In the genomic region with DNA sequence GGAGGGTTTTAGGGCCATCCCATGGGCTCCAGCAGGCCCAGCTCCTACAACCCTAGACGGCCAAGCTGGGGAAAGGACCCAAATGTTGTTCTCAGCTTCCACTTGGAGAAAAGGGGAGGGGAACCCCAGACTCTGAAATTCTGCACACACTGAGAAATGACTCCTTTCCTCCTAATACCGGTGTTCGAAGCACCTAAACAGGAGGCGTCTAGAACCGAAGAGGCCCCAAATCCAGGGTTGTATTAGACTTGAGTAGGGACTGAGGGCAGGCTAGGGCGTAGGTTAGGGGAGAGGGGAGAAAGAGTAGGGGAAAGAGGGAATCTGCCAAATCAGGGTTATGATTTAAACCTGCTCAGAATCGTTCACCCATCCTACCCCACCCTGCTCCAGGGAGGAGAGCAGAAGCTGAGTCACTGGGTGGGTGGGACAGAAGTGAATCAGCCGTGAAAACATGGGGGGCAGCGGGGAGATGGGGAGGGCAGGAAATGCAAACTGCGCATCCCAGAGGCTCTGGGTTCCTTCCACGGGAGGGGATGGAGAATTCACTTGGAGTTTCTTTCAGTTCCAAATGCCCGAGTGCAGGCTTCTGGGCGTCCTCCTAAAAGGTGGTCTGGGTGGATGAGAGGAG, we compare ENCODE assay signal across 8 cellular contexts. TPM values are rescaled to one million over a fixed set of nuclear protein-coding genes. Genes with fewer than 3 reads are reported as not detected.
A peak's percentile ranks its signal among the peaks of the same experiment; 100 is the strongest.
DNase-seq lines count a peak whose midpoint lies in the region; ATAC-seq and TF ChIP-seq lines count a peak whose summit lies in the region.

No MANE protein-coding gene starts in this region.

- H3K27me3 Mint-ChIP-seq in activated CD4-positive, alpha-beta T cell treated with anti-CD3 and anti-CD28 coated beads, Interleukin-2, amount 10 ng/mL, durations not matched to agents 7 days and 5 days, result peaks cover 25% of the 10 kb centered on the region
- peaks cover 7% of the 10 kb centered on the region in 2 donors for H3K27me3 Mint-ChIP-seq in natural killer cell treated with Interleukin-12 subunit alpha and Interleukin-12 subunit beta and Interleukin-15 and Interleukin-18, amount 100 ng/mL, for 72 hours

- H3K27ac Mint-ChIP-seq in activated CD4-positive, alpha-beta T cell treated with anti-CD3 and anti-CD28 coated beads, Interleukin-2, amount 10 ng/mL, durations not matched to agents 7 days and 5 days, result peak overlapping the region; percentile 25
- peak overlapping the region in 1 of 2 donors; percentile 23 for H3K27ac Mint-ChIP-seq in natural killer cell treated with Interleukin-12 subunit alpha and Interleukin-12 subunit beta and Interleukin-15 and Interleukin-18, amount 100 ng/mL, for 72 hours

- no peaks in the 10 kb centered on the region for H3K36me3 Mint-ChIP-seq in activated CD4-positive, alpha-beta T cell treated with anti-CD3 and anti-CD28 coated beads, Interleukin-2, amount 10 ng/mL, durations not matched to agents 7 days and 5 days (ENCODE audit: low read depth)
- no peaks in the 10 kb centered on the region for H3K36me3 Mint-ChIP-seq in natural killer cell treated with Interleukin-12 subunit alpha and Interleukin-12 subunit beta and Interleukin-15 and Interleukin-18, amount 100 ng/mL, for 72 hours

- peak overlapping the region; percentile 72 for H3K4me3 ChIP-seq in epithelial cell of proximal tubule (ENCODE audit: low read depth, low read length)

- DNase-seq in HCEC 1CT, result peak; percentile 83
- no peak for DNase-seq in activated CD4-positive, alpha-beta T cell treated with anti-CD3 and anti-CD28 coated beads, Interleukin-2, amount 10 ng/mL, durations not matched to agents 7 days and 5 days
- DNase-seq in epithelial cell of proximal tubule (ENCODE audit: low read depth), result no peak
- DNase-seq in natural killer cell treated with Interleukin-12 subunit alpha and Interleukin-12 subunit beta and Interleukin-15 and Interleukin-18, amount 100 ng/mL, for 72 hours (ENCODE audit: low spot score), result no peak
- DNase-seq in GM19240 (ENCODE audit: insufficient read length, low spot score), result no peak
- DNase-seq in NCI-H510A (lab: John Stamatoyannopoulos, UW), result no peak
- DNase-seq in NOMO-1 treated with DMSO at 0.1 percent for 48 hours (lab: John Stamatoyannopoulos, UW; ENCODE audit: unreplicated experiment), result no peak

- CTCF ChIA-PET in activated CD4-positive, alpha-beta T cell treated with anti-CD3 and anti-CD28 coated beads, Interleukin-2, amount 10 ng/mL, durations not matched to agents 7 days and 5 days (lab: Charles Lee), result interaction anchor here (0.6 to 9.6 kb wide), 17 partner anchors 9 to 169 kb away, joined by 3 to 99 read pairs (median 4); a partner anchor contains a TSS

- no peak for ATAC-seq in natural killer cell treated with Interleukin-12 subunit alpha and Interleukin-12 subunit beta and Interleukin-15 and Interleukin-18, amount 100 ng/mL, for 72 hours
- no peak for ATAC-seq in GM19023 (IDR thresholded peaks at IDR 0.05; ENCODE audit: unreplicated experiment)

- no peak for TF ChIP-seq CTCF in epithelial cell of proximal tubule (conservative IDR thresholded peaks at IDR 0.05; ENCODE audit: low read depth, low read length)

- no peaks in the 10 kb centered on the region for H3K9me3 Mint-ChIP-seq in activated CD4-positive, alpha-beta T cell treated with anti-CD3 and anti-CD28 coated beads, Interleukin-2, amount 10 ng/mL, durations not matched to agents 7 days and 5 days
- H3K9me3 Mint-ChIP-seq in natural killer cell treated with Interleukin-12 subunit alpha and Interleukin-12 subunit beta and Interleukin-15 and Interleukin-18, amount 100 ng/mL, for 72 hours, result no peaks in the 10 kb centered on the region

- peaks cover 59% of the 10 kb centered on the region for H3K4me1 Mint-ChIP-seq in activated CD4-positive, alpha-beta T cell treated with anti-CD3 and anti-CD28 coated beads, Interleukin-2, amount 10 ng/mL, durations not matched to agents 7 days and 5 days
- H3K4me1 Mint-ChIP-seq in natural killer cell treated with Interleukin-12 subunit alpha and Interleukin-12 subunit beta and Interleukin-15 and Interleukin-18, amount 100 ng/mL, for 72 hours (ENCODE audit: low read depth in 2 of 2), result peaks cover 34 to 37% of the 10 kb centered on the region in 2 donors

- POLR2A ChIA-PET in activated CD4-positive, alpha-beta T cell treated with anti-CD3 and anti-CD28 coated beads, Interleukin-2, amount 10 ng/mL, durations not matched to agents 7 days and 5 days (lab: Charles Lee), result no interaction called here

- peak overlapping the region; percentile 60 for H3K4me3 Mint-ChIP-seq in activated CD4-positive, alpha-beta T cell treated with anti-CD3 and anti-CD28 coated beads, Interleukin-2, amount 10 ng/mL, durations not matched to agents 7 days and 5 days
- H3K4me3 Mint-ChIP-seq in natural killer cell treated with Interleukin-12 subunit alpha and Interleukin-12 subunit beta and Interleukin-15 and Interleukin-18, amount 100 ng/mL, for 72 hours, result peak overlapping the region; percentile 74

RNA-seq across cellular contexts. Expression of a gene that starts 1.0 kb away (rescaled TPM):
- total RNA-seq in activated CD4-positive, alpha-beta T cell treated with anti-CD3 and anti-CD28 coated beads, Interleukin-2, amount 10 ng/mL, durations not matched to agents 7 days and 5 days, result under 1 TPM in 1 of 2 experiments, not detected in 1; 0.37 TPM
- 71.6 and 102 TPM in 2 replicates for total RNA-seq in epithelial cell of proximal tubule
- not detected for total RNA-seq in natural killer cell treated with Interleukin-12 subunit alpha and Interleukin-12 subunit beta and Interleukin-15 and Interleukin-18, amount 100 ng/mL, for 72 hours

RNA-seq across cellular contexts. Expression of a gene that starts 4.8 kb away (rescaled TPM):
- 1 to 10 TPM; 1.0 to 1.7 TPM for total RNA-seq in activated CD4-positive, alpha-beta T cell treated with anti-CD3 and anti-CD28 coated beads, Interleukin-2, amount 10 ng/mL, durations not matched to agents 7 days and 5 days
- total RNA-seq in epithelial cell of proximal tubule, result not detected in 2 replicates
- total RNA-seq in natural killer cell treated with Interleukin-12 subunit alpha and Interleukin-12 subunit beta and Interleukin-15 and Interleukin-18, amount 100 ng/mL, for 72 hours, result under 1 TPM in 1 of 2 donors, not detected in 1; 0.26 TPM

RNA-seq across cellular contexts. Expression of a gene that starts 19.3 kb away (rescaled TPM):
- 10 to 100 TPM; 19.0 to 20.2 TPM for total RNA-seq in activated CD4-positive, alpha-beta T cell treated with anti-CD3 and anti-CD28 coated beads, Interleukin-2, amount 10 ng/mL, durations not matched to agents 7 days and 5 days
- total RNA-seq in epithelial cell of proximal tubule, result 24.5 and 26.1 TPM in 2 replicates
- total RNA-seq in natural killer cell treated with Interleukin-12 subunit alpha and Interleukin-12 subunit beta and Interleukin-15 and Interleukin-18, amount 100 ng/mL, for 72 hours, result 10 to 100 TPM; 56.5 to 60.3 TPM

RNA-seq across cellular contexts. Expression of a gene that starts 48.6 kb away (rescaled TPM):
- total RNA-seq in activated CD4-positive, alpha-beta T cell treated with anti-CD3 and anti-CD28 coated beads, Interleukin-2, amount 10 ng/mL, durations not matched to agents 7 days and 5 days, result 1 to 10 TPM in 1 of 2 experiments, under 1 TPM in 1; 0.92 to 1.8 TPM
- total RNA-seq in epithelial cell of proximal tubule, result 6.7 and 10.8 TPM in 2 replicates
- total RNA-seq in natural killer cell treated with Interleukin-12 subunit alpha and Interleukin-12 subunit beta and Interleukin-15 and Interleukin-18, amount 100 ng/mL, for 72 hours, result 1 to 10 TPM; 2.4 to 2.8 TPM

Comparison
In these comparisons a context has a peak if more than half of its experiments do, and no peak if none do; other contexts are left out.
1. RNA of a gene that starts 1.0 kb away (total RNA-seq): 71.6 to 102 TPM in epithelial cell of proximal tubule; 0.37 TPM in activated CD4-positive, alpha-beta T cell treated with anti-CD3 and anti-CD28 coated beads, Interleukin-2, amount 10 ng/mL, durations not matched to agents 7 days and 5 days and not detected in natural killer cell treated with Interleukin-12 subunit alpha and Interleukin-12 subunit beta and Interleukin-15 and Interleukin-18, amount 100 ng/mL, for 72 hours; every median in the first group is over 10 times any median in the second.